In genomic region chr10:1035201-1035600, GRCh38 we compare ENCODE assay signal across 22 cellular contexts. TPM values are rescaled to one million over a fixed set of nuclear protein-coding genes. Genes with fewer than 3 reads are reported as not detected.
DNase-seq lines count a peak whose midpoint lies in the region; ATAC-seq and TF ChIP-seq lines count a peak whose summit lies in the region.
"Had no signal": no experiment of that assay in that cellular context is flagged by ENCODE, and none has a peak within 500 bp of the region (broad histone marks: within the 10 kb centered on the region; RNA-seq: fewer than 3 reads in every experiment).

No MANE protein-coding gene starts in this region.

- intact Hi-C loops in esophagus muscularis mucosa (cut with DNase I), result no loop called here

- peaks cover 14% of the 10 kb centered on the region for H3K4me1 Mint-ChIP-seq in nephron progenitor cell

- H3K27me3 ChIP-seq in HUES48 (ENCODE audit: control insufficient read depth, insufficient read depth, low read length) (no peaks in the 10 kb centered on the region), esophagus muscularis mucosa (no peaks in the 10 kb centered on the region)

- H3K27ac ChIP-seq in HUES48 (ENCODE audit: low read depth, low read length) (peak overlapping the region; percentile 59), cingulate gyrus (ENCODE audit: low read depth, low read length) (peak overlapping the region; percentile 89), substantia nigra (ENCODE audit: low read depth, low read length, poor library complexity, severe bottlenecking) (peak overlapping the region; percentile 92), esophagus muscularis mucosa (replicated peaks in 1 of 4) (peak overlapping the region in 1 of 4 donors; percentile 16)
- H3K27ac ChIP-seq: GM23248, thoracic aorta had no signal

- no peak overlapping the region for H3K4me3 Mint-ChIP-seq in nephron progenitor cell
- H3K4me3 Mint-ChIP-seq: naive thymus-derived CD8-positive, alpha-beta T cell; WTC11 had no signal

- WGBS in esophagus muscularis mucosa, result 81% methylated on average over 6 of the region's 6 CpGs

- no peak overlapping the region for H3K9ac ChIP-seq in HUES48 (ENCODE audit: low read depth, low read length)
- H3K9ac ChIP-seq: GM23248 had no signal

- no peak for DNase-seq in nephron progenitor cell
- DNase-seq in substantia nigra (lab: John Stamatoyannopoulos, UW), result peak in 34 of 49 donors; percentile 13 to 73 (median 46)
- DNase-seq in activated effector memory CD4-positive, alpha-beta T cell treated with Interleukin-2 at 50 U/mL for 16 hours, result no peak
- DNase-seq in esophagus muscularis mucosa (ENCODE audit: extremely low spot score), result no peak
- no peak for DNase-seq in EL
- DNase-seq: activated CD8-positive, alpha-beta memory T cell treated with anti-CD3 and anti-CD28 coated beads for 24 hours; GDM1; GM23248; KG1; naive thymus-derived CD8-positive, alpha-beta T cell; NCI-H2029; NCI-H524; SHP77; stimulated activated CD4-positive, alpha-beta T cell treated with anti-CD3 and anti-CD28 coated beads, Interleukin-2, amount 100 ng/mL, for 48 hours; T-helper 1 cell had no signal

- H3K36me3 ChIP-seq in HUES48 (ENCODE audit: control insufficient read depth, insufficient read depth, low read length) (peaks cover 17% of the 10 kb centered on the region), esophagus muscularis mucosa (peaks cover 0 to 35% (median 20%) of the 10 kb centered on the region in 4 donors)

- peak overlapping the region; percentile 88 for H3K27ac Mint-ChIP-seq in nephron progenitor cell
- H3K27ac Mint-ChIP-seq: WTC11 had no signal

- no peak for TF ChIP-seq EP300 in esophagus muscularis mucosa (IDR thresholded peaks at IDR 0.05)

- peaks cover 4% of the 10 kb centered on the region for H3K27me3 Mint-ChIP-seq in nephron progenitor cell (ENCODE audit: low read depth, poor library complexity)
- H3K27me3 Mint-ChIP-seq: naive thymus-derived CD8-positive, alpha-beta T cell had no signal

- H3K9me3 Mint-ChIP-seq in nephron progenitor cell, result no peaks in the 10 kb centered on the region
- H3K9me3 Mint-ChIP-seq: naive thymus-derived CD8-positive, alpha-beta T cell; WTC11 had no signal

- no peak for ATAC-seq in HG02938 (IDR thresholded peaks at IDR 0.05; ENCODE audit: unreplicated experiment)
- ATAC-seq: naive thymus-derived CD8-positive, alpha-beta T cell; WTC11 had no signal

- no peak for TF ChIP-seq POLR2A in esophagus muscularis mucosa (IDR thresholded peaks at IDR 0.05; ENCODE audit: low read depth)

- H3K4me3 ChIP-seq in HUES48 (ENCODE audit: low read depth, low read length) (no peak overlapping the region), esophagus muscularis mucosa (no peak overlapping the region)
- H3K4me3 ChIP-seq: GM23248, lung, thoracic aorta had no signal

- H3K36me3 Mint-ChIP-seq in nephron progenitor cell (ENCODE audit: low read depth), result peaks cover 15% of the 10 kb centered on the region

- H3K4me1 ChIP-seq in HUES48 (ENCODE audit: control insufficient read depth, insufficient read depth, low read length) (peaks cover 6% of the 10 kb centered on the region; the same call in 1 of the 2 replicates), esophagus muscularis mucosa (no peaks in the 10 kb centered on the region)

- TF ChIP-seq CTCF in nephron progenitor cell (IDR thresholded peaks at IDR 0.05), result no peak
- TF ChIP-seq CTCF in esophagus muscularis mucosa (IDR thresholded peaks at IDR 0.05), result no peak

- H3K9me3 ChIP-seq in HUES48 (ENCODE audit: control insufficient read depth, insufficient read depth, low read length) (no peaks in the 10 kb centered on the region), esophagus muscularis mucosa (no peaks in the 10 kb centered on the region)
- H3K9me3 ChIP-seq: thoracic aorta had no signal

RNA-seq across cellular contexts. Expression of gene IDI2, which starts 9.5 kb away (rescaled TPM):
- total RNA-seq in esophagus muscularis mucosa, result not detected
- total RNA-seq: frontal cortex; GM23248; naive thymus-derived CD8-positive, alpha-beta T cell; thoracic aorta; WTC11 had no signal

RNA-seq across cellular contexts. Expression of gene IDI1, which starts 13.7 kb away (rescaled TPM):
- 10 to 100 TPM; 16.8 to 33.3 (median 23.4) TPM for total RNA-seq in esophagus muscularis mucosa

RNA-seq across cellular contexts. Expression of gene WDR37, which starts 21.0 kb away (rescaled TPM):
- total RNA-seq in esophagus muscularis mucosa, result 10 to 100 TPM in 3 of 4 donors, 1 to 10 TPM in 1; 9.1 to 17.2 (median 13.2) TPM

RNA-seq across cellular contexts. Expression of gene GTPBP4, which starts 47.0 kb away (rescaled TPM):
- total RNA-seq in esophagus muscularis mucosa, result 10 to 100 TPM; 18.3 to 39.1 (median 27.4) TPM

Comparison
In these comparisons a context has a peak if more than half of its experiments do, and no peak if none do; other contexts are left out.
1. DNase-seq: peak in substantia nigra (34 of 49); none in nephron progenitor cell (single experiment), activated effector memory CD4-positive, alpha-beta T cell treated with Interleukin-2 at 50 U/mL for 16 hours (single experiment), esophagus muscularis mucosa (single experiment) and EL (single experiment).